In the genomic region with DNA sequence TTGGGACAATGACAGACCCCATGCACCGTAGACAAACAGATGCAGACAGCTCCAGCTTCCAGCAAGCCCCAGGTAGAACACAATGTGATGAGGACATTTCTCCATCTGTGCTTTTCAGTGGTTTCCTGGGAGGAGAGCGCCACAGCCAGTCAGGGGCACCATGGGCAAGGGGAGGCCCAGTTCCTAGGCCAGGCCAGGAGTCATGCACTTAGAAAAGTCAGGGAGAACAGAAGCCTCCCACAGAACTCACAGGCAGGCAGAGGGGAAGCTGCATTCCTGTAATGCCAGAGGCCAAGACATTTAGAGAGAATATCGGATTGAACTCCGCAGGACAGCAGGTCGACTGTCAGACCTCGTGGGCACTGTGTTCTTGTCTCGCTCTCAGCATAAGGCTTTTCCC, we compare ENCODE assay signal across 25 cellular contexts. TPM values are rescaled to one million over a fixed set of nuclear protein-coding genes. Genes with fewer than 3 reads are reported as not detected.
"Had no signal": no experiment of that assay in that cellular context is flagged by ENCODE, and none has a peak within 500 bp of the region (broad histone marks: within the 10 kb centered on the region; RNA-seq: fewer than 3 reads in every experiment).

No MANE protein-coding gene starts in this region.

- H3K4me3 ChIP-seq: adrenal gland, ascending aorta, colonic mucosa, esophagus muscularis mucosa, pancreas, spleen, upper lobe of right lung had no signal

- H3K9me3 ChIP-seq: adrenal gland, ascending aorta, colonic mucosa, esophagus muscularis mucosa, neutrophil, pancreas, spleen, upper lobe of right lung had no signal

- H3K27ac ChIP-seq: adrenal gland, ascending aorta, brain microvascular endothelial cell, colonic mucosa, esophagus muscularis mucosa, neutrophil, pancreas, spleen, upper lobe of right lung had no signal

- DNase-seq: activated CD4-positive, alpha-beta T cell treated with anti-CD3 and anti-CD28 coated beads for 4 hours; activated CD4-positive, alpha-beta T cell treated with anti-CD3 and anti-CD28 coated beads, Interleukin-2, amount 50 U/mL, for 48 hours; activated CD4-positive, CD25-positive, alpha-beta regulatory T cell; activated CD8-positive, alpha-beta memory T cell treated with anti-CD3 and anti-CD28 coated beads, Interleukin-2, amount 50 U/mL, for 48 hours; activated naive CD4-positive, alpha-beta T cell; activated T-cell treated with anti-CD3 and anti-CD28 coated beads, Interleukin-2, amount 50 U/mL, for 4 hours; adrenal gland; brain microvascular endothelial cell; colonic mucosa; natural killer cell; pancreas; spleen; stimulated activated CD4-positive, alpha-beta T cell treated with anti-CD3 and anti-CD28 coated beads, Interleukin-4, amount 100 ng/mL, for 1 hour; stimulated activated naive CD4-positive, alpha-beta T cell; T-helper 9 cell; upper lobe of right lung had no signal

- H3K27me3 ChIP-seq: adrenal gland, ascending aorta, brain microvascular endothelial cell, colonic mucosa, pancreas had no signal

- H3K4me1 ChIP-seq: adrenal gland, ascending aorta, colonic mucosa, pancreas, spleen, upper lobe of right lung had no signal

- ATAC-seq: activated T-cell treated with anti-CD3 and anti-CD28 coated beads, Interleukin-2, amount 50 U/mL, for 4 hours; left lobe of liver; natural killer cell; pancreas; upper lobe of right lung had no signal

- H3K36me3 ChIP-seq: adrenal gland, ascending aorta, brain microvascular endothelial cell, colonic mucosa, esophagus muscularis mucosa, neutrophil, pancreas, spleen, upper lobe of right lung had no signal

RNA-seq across cellular contexts. Expression of a gene that starts 9.2 kb away (rescaled TPM):
- total RNA-seq: activated CD8-positive, alpha-beta memory T cell treated with anti-CD3 and anti-CD28 coated beads for 36 hours; activated T-cell treated with anti-CD3 and anti-CD28 coated beads, Interleukin-2, amount 50 U/mL, for 4 hours; activated T-helper 2 cell treated with anti-CD3 and anti-CD28 coated beads, Interferon-gamma antibody, Interleukin-2, Interleukin-4, amounts not matched to agents 10 μg/mL and 5 μg/mL and 100 μg/mL, durations not matched to agents 14 hours and 24 hours and 36 hours; esophagus muscularis mucosa; left lobe of liver; lung microvascular endothelial cell; natural killer cell; pulmonary artery endothelial cell; T-helper 1 cell treated with Interleukin-12 subunit alpha and Interleukin-12 subunit beta and Interleukin-4 antibody, amounts not matched to agents 30 ng/mL and 1 ng/mL, for 36 hours; upper lobe of right lung had no signal
